Comparison of ENCODE assay signal across 18 cellular contexts in the genomic region with DNA sequence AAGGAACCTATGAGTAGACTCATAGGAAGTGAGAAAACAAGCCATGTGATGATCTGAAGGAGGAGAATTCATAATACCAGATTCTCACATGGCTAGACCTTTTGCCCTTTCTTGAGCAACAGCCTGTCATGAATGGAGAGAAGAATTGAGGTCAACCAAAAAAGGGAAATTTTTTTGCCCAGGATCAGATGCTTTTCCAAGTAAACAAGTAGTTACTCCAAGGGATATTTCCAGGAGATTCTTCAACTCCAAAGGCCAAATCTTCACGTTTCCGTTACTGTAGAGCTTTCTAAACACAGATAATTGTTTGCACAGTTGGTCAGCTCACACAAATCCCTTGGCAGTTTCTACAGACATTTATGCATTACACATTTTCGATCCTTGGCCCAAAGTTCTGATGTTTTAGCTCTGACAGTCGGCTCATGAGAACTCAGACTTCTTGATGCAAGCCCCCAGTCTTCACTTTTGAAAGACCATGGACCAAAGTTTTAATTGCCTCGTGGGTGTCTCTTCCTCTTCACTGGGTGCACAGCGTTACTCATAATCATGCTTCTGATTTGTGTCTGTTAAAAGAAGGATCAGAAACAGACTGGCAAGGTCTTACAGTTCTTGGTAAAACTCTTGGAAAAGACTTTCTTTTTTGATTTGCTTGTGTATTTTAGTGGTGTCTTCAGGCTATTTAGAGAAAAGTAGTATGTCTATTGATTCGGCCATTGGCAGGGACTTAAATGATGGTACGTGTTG.
DNase-seq lines count a peak whose midpoint lies in the region; ATAC-seq and TF ChIP-seq lines count a peak whose summit lies in the region.
"Had no signal": no experiment of that assay in that cellular context is flagged by ENCODE, and none has a peak within 500 bp of the region (broad histone marks: within the 10 kb centered on the region; RNA-seq: fewer than 3 reads in every experiment).

No MANE protein-coding gene starts in this region.

- no peak overlapping the region for H3K4me3 ChIP-seq in heart left ventricle
- no peak overlapping the region for H3K4me3 ChIP-seq in aorta (ENCODE audit: low read length in 2 of 2)
- H3K4me3 ChIP-seq: cardiac muscle cell, HAP-1 had no signal

- H3K27ac Mint-ChIP-seq in activated naive CD4-positive, alpha-beta T cell treated with anti-CD3 and anti-CD28 coated beads, Interleukin-2, amount 50 U/mL, for 72 hours: peak overlapping the region; percentile 62 to 92
- H3K27ac Mint-ChIP-seq: activated naive CD8-positive, alpha-beta T cell treated with anti-CD3 and anti-CD28 coated beads, Interleukin-2, amount 50 U/mL, for 24 hours; CD4-positive, CD25-positive, alpha-beta regulatory T cell; stimulated activated naive CD8-positive, alpha-beta T cell treated with anti-CD3 and anti-CD28 coated beads, Interleukin-15, Interleukin-2, amounts not matched to agents 100 ng/mL and 50 ng/mL, for 24 hours had no signal

- peak overlapping the region in 5 of 12 donors; percentile 29 to 49 (median 44) for H3K27ac ChIP-seq in heart left ventricle
- H3K27ac ChIP-seq in aorta (ENCODE audit: low read depth in 1 of 2, low read length in 2 of 2): no peak overlapping the region
- H3K27ac ChIP-seq: cardiac muscle cell had no signal

- H3K27me3 ChIP-seq in heart left ventricle (no peaks in the 10 kb centered on the region), aorta (ENCODE audit: control insufficient read depth in 1 of 2, insufficient read depth in 2 of 2, low read length in 1 of 2) (no peaks in the 10 kb centered on the region)
- H3K27me3 ChIP-seq: cardiac muscle cell had no signal

- WGBS in heart left ventricle, 4 donors: 73 to 80% (median 76%) methylated on average over 8 of the region's 8 CpGs
- WGBS in aorta, 2 donors: 66 to 67% methylated on average over 8 of the region's 8 CpGs

- H3K36me3 Mint-ChIP-seq in activated naive CD4-positive, alpha-beta T cell treated with anti-CD3 and anti-CD28 coated beads, Interleukin-2, amount 50 U/mL, for 72 hours: peaks cover 9 to 52% of the 10 kb centered on the region in 2 donors
- H3K36me3 Mint-ChIP-seq: CD4-positive, CD25-positive, alpha-beta regulatory T cell had no signal

- no peak for DNase-seq in activated naive CD4-positive, alpha-beta T cell treated with anti-CD3 and anti-CD28 coated beads, Interleukin-2, amount 50 U/mL, for 72 hours (ENCODE audit: low spot score in 2 of 2)
- DNase-seq in activated naive CD4-positive, alpha-beta T cell treated with anti-CD3 and anti-CD28 coated beads, Interleukin-2, amount 50 U/mL, for 16 hours: no peak
- DNase-seq in heart left ventricle (no peak), omental fat pad (ENCODE audit: low spot score) (no peak), aorta (no peak), T1000 (lab: John Stamatoyannopoulos, UW) (no peak), superior temporal gyrus (ENCODE audit: extremely low spot score) (no peak), kidney tubule cell (ENCODE audit: low spot score) (no peak)
- DNase-seq: activated CD4-positive, alpha-beta T cell treated with anti-CD3 and anti-CD28 coated beads, Interleukin-2, amount 50 U/mL, for 1 hour; activated naive CD8-positive, alpha-beta T cell treated with anti-CD3 and anti-CD28 coated beads, Interleukin-2, amount 50 U/mL, for 24 hours; CD4-positive, CD25-positive, alpha-beta regulatory T cell; DMS153; NCI-H526; occipital lobe; stimulated activated CD4-positive, alpha-beta T cell treated with anti-CD3 and anti-CD28 coated beads, Interleukin-1b, Interleukin-23, amount 100 ng/mL, for 48 hours had no signal

- TF ChIP-seq CTCF in heart left ventricle (IDR thresholded peaks at IDR 0.05): no peak
- no peak for TF ChIP-seq CTCF in omental fat pad (IDR thresholded peaks at IDR 0.05)

- H3K4me1 ChIP-seq in heart left ventricle (peaks cover 0 to 4% (median 0%) of the 10 kb centered on the region in 12 donors), aorta (ENCODE audit: control insufficient read depth in 1 of 2, insufficient read depth in 2 of 2, low read length in 2 of 2) (no peaks in the 10 kb centered on the region)
- H3K4me1 ChIP-seq: HAP-1 had no signal

- H3K36me3 ChIP-seq in heart left ventricle: no peaks in the 10 kb centered on the region
- no peaks in the 10 kb centered on the region for H3K36me3 ChIP-seq in aorta (ENCODE audit: control insufficient read depth in 1 of 2, insufficient read depth in 2 of 2, low read length in 1 of 2)
- H3K36me3 ChIP-seq: cardiac muscle cell, HAP-1 had no signal

- ATAC-seq in activated naive CD4-positive, alpha-beta T cell treated with anti-CD3 and anti-CD28 coated beads, Interleukin-2, amount 50 U/mL, for 72 hours: peak in 1 of 2 donors; percentile 51
- ATAC-seq in heart left ventricle: peak in 3 of 4 donors; percentile 42 to 66 (median 56)
- peak; percentile 50 for ATAC-seq in omental fat pad (ENCODE audit: low FRiP score)
- peak; percentile 63 for ATAC-seq in aorta (ENCODE audit: low FRiP score)
- ATAC-seq: activated naive CD8-positive, alpha-beta T cell treated with anti-CD3 and anti-CD28 coated beads, Interleukin-2, amount 50 U/mL, for 24 hours had no signal

- intact Hi-C loops in heart left ventricle (cut with DNase I) (no loop called here), aorta (cut with DNase I) (no loop called here)

- H3K9me3 Mint-ChIP-seq in activated naive CD4-positive, alpha-beta T cell treated with anti-CD3 and anti-CD28 coated beads, Interleukin-2, amount 50 U/mL, for 72 hours: peaks cover 5 to 14% of the 10 kb centered on the region in 2 donors
- H3K9me3 Mint-ChIP-seq: stimulated activated naive CD8-positive, alpha-beta T cell treated with anti-CD3 and anti-CD28 coated beads, Interleukin-15, Interleukin-2, amounts not matched to agents 100 ng/mL and 50 ng/mL, for 24 hours had no signal

- H3K9me3 ChIP-seq in heart left ventricle: no peaks in the 10 kb centered on the region
- H3K9me3 ChIP-seq in aorta (ENCODE audit: control insufficient read depth, low read length): no peaks in the 10 kb centered on the region
- H3K9me3 ChIP-seq: HAP-1 had no signal

- no peak for TF ChIP-seq POLR2A in heart left ventricle (IDR thresholded peaks at IDR 0.05)
